8 cellular contexts compared by ENCODE assay signal in the genomic region with DNA sequence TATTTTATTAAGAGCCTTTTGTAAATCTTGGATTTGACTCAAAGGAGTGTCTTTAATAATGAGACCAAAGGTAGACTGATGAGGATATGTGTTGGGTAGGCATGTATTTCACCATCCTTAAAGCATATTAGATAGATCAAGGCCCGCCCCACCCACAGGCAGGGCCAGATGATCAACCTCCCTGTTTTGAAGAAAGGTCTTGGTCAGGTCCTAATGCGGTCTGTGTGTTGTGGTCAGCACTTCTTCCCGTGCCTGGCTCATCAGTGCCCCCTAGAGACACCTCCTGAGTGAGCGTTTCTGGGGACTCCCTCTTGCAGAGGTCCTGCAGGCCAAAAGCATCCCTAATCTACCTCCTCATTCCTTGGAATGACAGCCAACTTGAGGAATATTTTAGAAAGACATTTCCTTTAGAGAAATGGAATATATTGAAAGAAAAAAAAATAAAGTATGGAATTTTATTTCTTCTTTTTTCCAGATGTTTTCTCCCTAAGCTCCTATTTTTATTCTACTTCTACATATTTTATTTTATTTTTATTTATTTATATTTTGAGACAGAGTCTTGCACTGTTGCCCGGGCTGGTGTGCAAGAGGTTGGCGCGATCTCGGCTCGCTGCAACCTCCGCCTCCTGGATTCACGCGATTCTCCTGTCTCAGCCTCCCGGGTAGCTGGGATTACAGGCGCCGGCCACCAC. TPM values are rescaled to one million over a fixed set of nuclear protein-coding genes. Genes with fewer than 3 reads are reported as not detected.
DNase-seq lines count a peak whose midpoint lies in the region; ATAC-seq lines count a peak whose summit lies in the region.

No MANE protein-coding gene starts in this region.

- H3K4me1 ChIP-seq in ACC112 (ENCODE audit: control insufficient read depth, insufficient read depth, low read length, unreplicated experiment), result peaks cover 14% of the 10 kb centered on the region

- no peaks in the 10 kb centered on the region for H3K9me3 Mint-ChIP-seq in stimulated activated naive B cell treated with anti-CD40 and anti-IgM and Interleukin-4, amounts not matched to agents 10 μg/mL and 1 μg/mL and 100 μg/mL, for 72 hours

- no peaks in the 10 kb centered on the region for H3K79me2 ChIP-seq in ACC112 (ENCODE audit: control insufficient read depth, insufficient read depth, low read length, unreplicated experiment)

- peak; percentile 96 for ATAC-seq in GM18498 (IDR thresholded peaks at IDR 0.05; ENCODE audit: unreplicated experiment)
- ATAC-seq in HG02678 (IDR thresholded peaks at IDR 0.05; ENCODE audit: unreplicated experiment), result peak; percentile 98
- ATAC-seq in stimulated activated naive B cell treated with anti-CD40 and anti-IgM and Interleukin-4, amounts not matched to agents 10 μg/mL and 1 μg/mL and 100 μg/mL, for 72 hours (replicated peaks), result peak; percentile 89 to 91

- DNase-seq in MV-4-11 (lab: John Stamatoyannopoulos, UW) (peak; percentile 73), SW480 (ENCODE audit: low spot score) (peak; percentile 81), ecto neural progenitor cell (ENCODE audit: low spot score) (peak; percentile 83), lung microvascular endothelial cell (ENCODE audit: low read depth in 2 of 2) (peak; percentile 92 to 94)
- DNase-seq in stimulated activated naive B cell treated with anti-CD40 and anti-IgM and Interleukin-4, amounts not matched to agents 10 μg/mL and 1 μg/mL and 100 μg/mL, for 72 hours, result peak; percentile 39

- H2AFZ ChIP-seq in ACC112 (ENCODE audit: low read length, unreplicated experiment), result peak overlapping the region; percentile 78

- H3K27ac ChIP-seq in ACC112 (ENCODE audit: low read depth, low read length), result peak overlapping the region; percentile 25; the same call in 1 of the 2 replicates

- no peak overlapping the region for H3K4me3 Mint-ChIP-seq in stimulated activated naive B cell treated with anti-CD40 and anti-IgM and Interleukin-4, amounts not matched to agents 10 μg/mL and 1 μg/mL and 100 μg/mL, for 72 hours

- no peak overlapping the region for H3K27ac Mint-ChIP-seq in stimulated activated naive B cell treated with anti-CD40 and anti-IgM and Interleukin-4, amounts not matched to agents 10 μg/mL and 1 μg/mL and 100 μg/mL, for 72 hours

- no peaks in the 10 kb centered on the region for H3K36me3 Mint-ChIP-seq in stimulated activated naive B cell treated with anti-CD40 and anti-IgM and Interleukin-4, amounts not matched to agents 10 μg/mL and 1 μg/mL and 100 μg/mL, for 72 hours

- no peaks in the 10 kb centered on the region for H3K36me3 ChIP-seq in ACC112 (ENCODE audit: insufficient read depth, low read length)

- peaks cover 5 to 6% of the 10 kb centered on the region in 2 donors for H3K27me3 Mint-ChIP-seq in stimulated activated naive B cell treated with anti-CD40 and anti-IgM and Interleukin-4, amounts not matched to agents 10 μg/mL and 1 μg/mL and 100 μg/mL, for 72 hours

- no peaks in the 10 kb centered on the region for H3K4me1 Mint-ChIP-seq in stimulated activated naive B cell treated with anti-CD40 and anti-IgM and Interleukin-4, amounts not matched to agents 10 μg/mL and 1 μg/mL and 100 μg/mL, for 72 hours

- H3K27me3 ChIP-seq in ACC112 (ENCODE audit: insufficient read depth, low read length), result no peaks in the 10 kb centered on the region

- no peak overlapping the region for H3K4me3 ChIP-seq in ACC112 (ENCODE audit: low read depth, low read length)

RNA-seq across cellular contexts. Expression of gene TM4SF4, which starts 6.0 kb away (rescaled TPM):
- total RNA-seq in lung microvascular endothelial cell, result 0.22 TPM in 1 of 2 replicates, not detected in the other

Comparison
In these comparisons a context has a peak if more than half of its experiments do, and no peak if none do; other contexts are left out.
1. DNase-seq: peak in every context shown above with its lines; median percentile 93 in lung microvascular endothelial cell; 83 in ecto neural progenitor cell; 81 in SW480; 73 in MV-4-11; 39 in stimulated activated naive B cell treated with anti-CD40 and anti-IgM and Interleukin-4, amounts not matched to agents 10 μg/mL and 1 μg/mL and 100 μg/mL, for 72 hours.